28 cellular contexts compared by ENCODE assay signal in genomic region chr12:16096273-16096849, GRCh38.
"Had no signal": no experiment of that assay in that cellular context is flagged by ENCODE, and none has a peak within 500 bp of the region (broad histone marks: within the 10 kb centered on the region; RNA-seq: fewer than 3 reads in every experiment).

No MANE protein-coding gene starts in this region.

- H3K4me2 ChIP-seq: SK-N-SH had no signal

- H3K9ac ChIP-seq: SK-N-SH had no signal

- H3K27ac ChIP-seq: adrenal gland, VCaP had no signal

- H3K36me3 ChIP-seq: adrenal gland had no signal

- DNase-seq: activated CD4-positive, alpha-beta memory T cell treated with anti-CD3 and anti-CD28 coated beads, Interleukin-2, amount 10 ng/mL, durations not matched to agents 7 days and 5 days; activated CD4-positive, alpha-beta T cell treated with anti-CD3 and anti-CD28 coated beads, Interleukin-2, amount 10 ng/mL, durations not matched to agents 7 days and 5 days; activated CD4-positive, CD25-positive, alpha-beta regulatory T cell; activated gamma-delta T cell treated with Interleukin-2 at 50 U/mL for 16 hours; activated naive CD4-positive, alpha-beta T cell treated with anti-CD3 and anti-CD28 coated beads, Interleukin-2, amount 10 ng/mL, durations not matched to agents 7 days and 5 days; activated naive CD8-positive, alpha-beta T cell treated with anti-CD3 and anti-CD28 coated beads, Interleukin-2, amount 10 ng/mL, durations not matched to agents 7 days and 5 days; activated T-cell treated with anti-CD3 and anti-CD28 coated beads for 4 hours; activated T-cell treated with anti-CD3 and anti-CD28 coated beads, Interleukin-2, amount 50 U/mL, for 48 hours; adrenal gland; anterior cingulate cortex; cerebellar nuclear complex; Kasumi-1; NCI-H1105 treated with DMSO at 0.1 percent for 48 hours; NCI-H1436 treated with DMSO at 0.1 percent for 48 hours; NCI-H187; NCI-H2081; NCI-H2171; NCI-H226; NCI-H526; NCI-H82; OCI-M1; RPMI8226; SK-N-SH; T-helper 1 cell had no signal

- H3K27me3 ChIP-seq: adrenal gland had no signal

- H3K4me1 ChIP-seq: adrenal gland had no signal

- H3K9me3 ChIP-seq: adrenal gland, SK-N-SH had no signal

- ATAC-seq: activated T-helper 17 cell treated with anti-CD3 and anti-CD28 coated beads, Interleukin-2, amount 50 U/mL, for 72 hours; Panc1; Right ventricle myocardium inferior had no signal

- H3K4me3 ChIP-seq: adrenal gland had no signal
